ENCODE assay signal across 7 cellular contexts in the genomic region with DNA sequence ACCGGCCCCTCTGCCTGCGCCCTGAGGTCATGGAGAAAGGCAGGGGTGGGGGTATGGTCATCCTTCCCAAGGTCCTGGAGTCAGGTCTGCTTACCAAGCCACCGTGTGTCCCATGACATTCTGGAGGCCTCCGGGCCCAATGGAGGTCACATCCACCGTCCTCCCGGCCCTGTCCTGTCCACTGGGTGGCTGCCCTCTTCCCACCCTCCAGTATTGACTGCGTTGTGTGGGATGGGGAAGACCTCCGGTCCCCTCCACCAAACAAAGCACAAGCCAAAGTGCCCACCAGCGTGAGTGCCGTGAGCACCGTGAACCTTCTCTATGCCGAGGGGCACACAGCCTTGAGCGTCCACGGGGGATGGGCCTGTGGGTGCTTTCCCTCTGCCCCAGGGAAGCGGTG. TPM values are rescaled to one million over a fixed set of nuclear protein-coding genes. Genes with fewer than 3 reads are reported as not detected.
"Had no signal": no experiment of that assay in that cellular context is flagged by ENCODE, and none has a peak within 500 bp of the region (broad histone marks: within the 10 kb centered on the region; RNA-seq: fewer than 3 reads in every experiment).

No MANE protein-coding gene starts in this region.

- H3K27ac Mint-ChIP-seq: GM23338, IgD-negative memory B cell had no signal

- DNase-seq: H9, HCEC 1CT had no signal

- H2AFZ ChIP-seq: GM23338 had no signal

- H3K9me3 Mint-ChIP-seq: GM23338, H9, IgD-negative memory B cell had no signal

- H3K4me3 Mint-ChIP-seq: GM23338, H9, IgD-negative memory B cell had no signal

- H3K4me2 ChIP-seq: GM23338 had no signal

- H3K27me3 Mint-ChIP-seq: IgD-negative memory B cell had no signal

- H3K27ac ChIP-seq: HL-60 had no signal

- H3K4me3 ChIP-seq: GM23338 had no signal

- ATAC-seq: GM23338, HepG2 had no signal

RNA-seq across cellular contexts. Expression of a gene that starts 37.2 kb away (rescaled TPM):
- total RNA-seq: HT1080 had no signal

RNA-seq across cellular contexts. Expression of a gene that starts 48.0 kb away (rescaled TPM):
- total RNA-seq: HT1080 had no signal
